21 cellular contexts compared by ENCODE assay signal in the genomic region with DNA sequence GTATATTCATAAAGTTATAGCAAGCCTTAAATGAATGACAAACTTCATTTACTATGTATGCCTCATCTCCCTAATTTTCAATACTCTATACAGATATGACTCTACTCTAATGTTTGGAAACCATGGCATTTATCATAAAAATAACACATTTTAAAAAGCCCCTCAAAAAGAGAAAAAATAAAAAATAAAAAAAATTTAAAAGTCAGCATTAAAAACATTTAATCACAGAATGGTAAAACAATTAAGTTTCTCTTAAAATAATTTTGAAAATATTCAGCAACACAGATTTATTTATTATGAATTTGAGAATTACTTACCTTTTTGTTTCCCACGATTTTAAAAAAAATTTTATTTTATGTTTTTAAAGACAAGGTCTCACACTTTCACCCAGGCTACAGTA.
"Had no signal": no experiment of that assay in that cellular context is flagged by ENCODE, and none has a peak within 500 bp of the region (broad histone marks: within the 10 kb centered on the region; RNA-seq: fewer than 3 reads in every experiment).

No MANE protein-coding gene starts in this region.

- ATAC-seq: Panc1, PC-3, Right ventricle myocardium inferior, SK-N-SH treated with all-trans-retinoic acid at 6 μM for 48 hours had no signal

- H3K27me3 ChIP-seq: MG63, SJCRH30 had no signal

- H3K4me3 ChIP-seq: MG63, SJCRH30 had no signal

- H3K9me3 ChIP-seq: MG63, SJCRH30 had no signal

- H3K27ac ChIP-seq: SJCRH30 had no signal

- DNase-seq: Karpas-422, KG1, MG63, NCI-H1092, NCI-H1105 treated with DMSO at 0.1 percent for 48 hours, NCI-H1417 treated with DMSO at 0.1 percent for 48 hours, NCI-H146, NCI-H1694 treated with DMSO at 0.1 percent for 48 hours, NCI-H1930, NCI-H2081, NCI-H2107, NCI-H2227 treated with DMSO at 0.1 percent for 48 hours, NCI-H524, NCI-H69, NCI-H774, PC-3, SHP77 treated with DMSO at 0.1 percent for 48 hours, SJCRH30 had no signal
